In genomic region chr15:49906976-49907375, GRCh38 we compare ENCODE assay signal across 25 cellular contexts.
"Had no signal": no experiment of that assay in that cellular context is flagged by ENCODE, and none has a peak within 500 bp of the region (broad histone marks: within the 10 kb centered on the region; RNA-seq: fewer than 3 reads in every experiment).

No MANE protein-coding gene starts in this region.

- H3K27ac ChIP-seq: brain microvascular endothelial cell, foreskin keratinocyte, hepatocyte, transverse colon had no signal

- H3K27ac Mint-ChIP-seq: activated CD4-positive, alpha-beta memory T cell treated with anti-CD3 and anti-CD28 coated beads, Interleukin-2, amount 10 ng/mL, durations not matched to agents 7 days and 5 days; activated CD4-positive, alpha-beta T cell treated with anti-CD3 and anti-CD28 coated beads, Interleukin-2, amount 10 ng/mL, durations not matched to agents 24 days and 14 days; activated CD8-positive, alpha-beta memory T cell treated with anti-CD3 and anti-CD28 coated beads, Interleukin-2, amount 10 ng/mL, durations not matched to agents 7 days and 5 days; activated naive CD8-positive, alpha-beta T cell treated with anti-CD3 and anti-CD28 coated beads, Interleukin-2, amount 50 U/mL, for 24 hours; stimulated activated naive B cell treated with anti-CD40 and anti-IgM and Interleukin-4, amounts not matched to agents 10 μg/mL and 1 μg/mL and 100 μg/mL, for 72 hours had no signal

- H3K4me3 ChIP-seq: hepatocyte, lung, transverse colon, uterus had no signal

- H3K27me3 ChIP-seq: brain microvascular endothelial cell, foreskin keratinocyte, hepatocyte, transverse colon, uterus had no signal

- DNase-seq: activated CD4-positive, alpha-beta memory T cell treated with anti-CD3 and anti-CD28 coated beads, Interleukin-2, amount 10 ng/mL, durations not matched to agents 7 days and 5 days; activated CD4-positive, alpha-beta T cell treated with anti-CD3 and anti-CD28 coated beads, Interleukin-2, amount 10 ng/mL, durations not matched to agents 24 days and 14 days; activated CD8-positive, alpha-beta memory T cell treated with anti-CD3 and anti-CD28 coated beads, Interleukin-2, amount 10 ng/mL, durations not matched to agents 7 days and 5 days; activated gamma-delta T cell; activated naive CD4-positive, alpha-beta T cell treated with anti-CD3 and anti-CD28 coated beads, Interleukin-2, amount 50 U/mL, for 16 hours; activated naive CD8-positive, alpha-beta T cell treated with anti-CD3 and anti-CD28 coated beads, Interleukin-2, amount 50 U/mL, for 24 hours; activated T-cell treated with anti-CD3 and anti-CD28 coated beads for 4 hours; aorta; brain microvascular endothelial cell; caudate nucleus; dermis blood vessel endothelial cell; effector CD8-positive, alpha-beta T cell; erythroblast; foreskin keratinocyte; immature natural killer cell; occipital lobe; posterior cingulate gyrus; stimulated activated CD4-positive, alpha-beta T cell treated with anti-CD3 and anti-CD28 coated beads, Interleukin-2, amount 100 ng/mL, for 48 hours; stimulated activated CD8-positive, alpha-beta memory T cell treated with anti-CD3 and anti-CD28 coated beads, Interleukin-4, amount 100 ng/mL, for 48 hours; stimulated activated naive B cell treated with anti-CD40 and anti-IgM and Interleukin-4, amounts not matched to agents 10 μg/mL and 1 μg/mL and 100 μg/mL, for 72 hours; transverse colon; uterus had no signal

- H3K4me3 Mint-ChIP-seq: activated CD4-positive, alpha-beta memory T cell treated with anti-CD3 and anti-CD28 coated beads, Interleukin-2, amount 10 ng/mL, durations not matched to agents 7 days and 5 days; activated CD4-positive, alpha-beta T cell treated with anti-CD3 and anti-CD28 coated beads, Interleukin-2, amount 10 ng/mL, durations not matched to agents 24 days and 14 days; activated CD8-positive, alpha-beta memory T cell treated with anti-CD3 and anti-CD28 coated beads, Interleukin-2, amount 10 ng/mL, durations not matched to agents 7 days and 5 days; activated naive CD8-positive, alpha-beta T cell treated with anti-CD3 and anti-CD28 coated beads, Interleukin-2, amount 50 U/mL, for 24 hours; immature natural killer cell; mesothelial cell of epicardium; stimulated activated naive B cell treated with anti-CD40 and anti-IgM and Interleukin-4, amounts not matched to agents 10 μg/mL and 1 μg/mL and 100 μg/mL, for 72 hours had no signal

- H3K4me1 Mint-ChIP-seq: activated CD4-positive, alpha-beta memory T cell treated with anti-CD3 and anti-CD28 coated beads, Interleukin-2, amount 10 ng/mL, durations not matched to agents 7 days and 5 days; activated naive CD8-positive, alpha-beta T cell treated with anti-CD3 and anti-CD28 coated beads, Interleukin-2, amount 50 U/mL, for 24 hours; stimulated activated naive B cell treated with anti-CD40 and anti-IgM and Interleukin-4, amounts not matched to agents 10 μg/mL and 1 μg/mL and 100 μg/mL, for 72 hours had no signal

- H3K79me2 ChIP-seq: hepatocyte had no signal

- H2AFZ ChIP-seq: hepatocyte had no signal

- H3K36me3 ChIP-seq: brain microvascular endothelial cell, transverse colon, uterus had no signal

- H3K27me3 Mint-ChIP-seq: activated CD4-positive, alpha-beta memory T cell treated with anti-CD3 and anti-CD28 coated beads, Interleukin-2, amount 10 ng/mL, durations not matched to agents 7 days and 5 days; activated CD4-positive, alpha-beta T cell treated with anti-CD3 and anti-CD28 coated beads, Interleukin-2, amount 10 ng/mL, durations not matched to agents 24 days and 14 days; activated CD8-positive, alpha-beta memory T cell treated with anti-CD3 and anti-CD28 coated beads, Interleukin-2, amount 10 ng/mL, durations not matched to agents 7 days and 5 days had no signal

- H3K4me1 ChIP-seq: foreskin keratinocyte, uterus had no signal

- H3K4me2 ChIP-seq: hepatocyte had no signal
